ENCODE assay signal across 13 cellular contexts in the genomic region with DNA sequence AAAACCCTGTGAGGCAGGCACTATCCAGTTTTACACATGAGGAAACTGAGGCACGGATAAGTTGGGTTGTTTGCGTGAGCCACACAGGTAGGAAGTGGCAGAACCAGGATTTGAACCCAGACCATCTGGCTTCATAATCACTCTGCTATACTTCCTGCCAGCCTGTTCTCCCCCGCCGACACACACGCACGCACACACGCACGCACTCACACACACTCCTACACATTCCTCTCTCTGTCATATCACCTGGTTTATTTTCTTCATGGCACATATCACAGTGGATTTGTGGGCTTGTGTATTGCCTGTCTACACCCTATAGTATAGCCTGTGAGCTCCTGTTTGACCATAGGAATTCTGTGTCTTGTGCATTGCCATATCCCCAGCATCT.
DNase-seq lines count a peak whose midpoint lies in the region; ATAC-seq and TF ChIP-seq lines count a peak whose summit lies in the region.
"Had no signal": no experiment of that assay in that cellular context is flagged by ENCODE, and none has a peak within 500 bp of the region (broad histone marks: within the 10 kb centered on the region; RNA-seq: fewer than 3 reads in every experiment).

No MANE protein-coding gene starts in this region.

- POLR2A ChIA-PET in activated CD8-positive, alpha-beta T cell treated with anti-CD3 and anti-CD28 coated beads for 36 hours (lab: Charles Lee), result interaction anchor here (2.7 kb wide), 1 partner anchor 34 kb away, joined by 9 read pairs; no protein-coding TSS in a partner anchor

- peaks cover 3% of the 10 kb centered on the region for H3K36me3 ChIP-seq in brain microvascular endothelial cell (replicated peaks)
- H3K36me3 ChIP-seq: transverse colon had no signal

- intact Hi-C loops in activated CD8-positive, alpha-beta T cell treated with anti-CD3 and anti-CD28 coated beads for 36 hours (cut with micrococcal nuclease), result loop anchor here (10.0 kb wide), 1 partner anchor 142 kb away; the partner anchor contains the start of genes SIPA1L3 and WDR87

- TF ChIP-seq CTCF in activated CD8-positive, alpha-beta T cell treated with anti-CD3 and anti-CD28 coated beads for 36 hours (IDR thresholded peaks at IDR 0.05), result no peak
- no peak for TF ChIP-seq CTCF in brain microvascular endothelial cell (IDR thresholded peaks at IDR 0.05; ENCODE audit: low read depth, low read length, missing control alignments)

- ATAC-seq in activated CD8-positive, alpha-beta T cell treated with anti-CD3 and anti-CD28 coated beads for 36 hours, result no peak
- no peak for ATAC-seq in memory B cell (ENCODE audit: low read depth)

- no peaks in the 10 kb centered on the region for H3K27me3 ChIP-seq in brain microvascular endothelial cell (replicated peaks)
- H3K27me3 ChIP-seq: transverse colon had no signal

- DNase-seq in stimulated activated CD4-positive, alpha-beta T cell treated with anti-CD3 and anti-CD28 coated beads, Interleukin-15, amount 100 ng/mL, for 24 hours, result peak; percentile 47
- DNase-seq in stimulated activated CD4-positive, alpha-beta T cell treated with anti-CD3 and anti-CD28 coated beads, Interleukin-12 subunit alpha, Interleukin-12 subunit beta, amount 100 ng/mL, for 4 hours, result no peak
- peak; percentile 71 for DNase-seq in activated CD8-positive, alpha-beta T cell treated with anti-CD3 and anti-CD28 coated beads for 36 hours
- DNase-seq in memory B cell (ENCODE audit: low spot score in 2 of 2) (no peak), ureter (ENCODE audit: low spot score) (no peak), brain microvascular endothelial cell (no peak), KBM-7 (no peak), COLO668 (lab: John Stamatoyannopoulos, UW; ENCODE audit: unreplicated experiment) (no peak)
- DNase-seq: cerebellar nuclear complex, GDM1, IMR-90, NCI-H187 had no signal

- CTCF ChIA-PET in activated CD8-positive, alpha-beta T cell treated with anti-CD3 and anti-CD28 coated beads for 36 hours (lab: Charles Lee), result interaction anchor here (0.6 kb wide), 1 partner anchor 141 kb away, joined by 3 read pairs; no protein-coding TSS in a partner anchor

- H3K4me1 Mint-ChIP-seq in activated CD8-positive, alpha-beta T cell treated with anti-CD3 and anti-CD28 coated beads for 36 hours (ENCODE audit: low read depth), result peaks cover 49% of the 10 kb centered on the region
- H3K4me1 Mint-ChIP-seq in memory B cell, result peaks cover 56% of the 10 kb centered on the region

- H3K9me3 Mint-ChIP-seq in activated CD8-positive, alpha-beta T cell treated with anti-CD3 and anti-CD28 coated beads for 36 hours, result no peaks in the 10 kb centered on the region
- no peaks in the 10 kb centered on the region for H3K9me3 Mint-ChIP-seq in memory B cell

- H3K27ac ChIP-seq in brain microvascular endothelial cell, result no peak overlapping the region

- H3K36me3 Mint-ChIP-seq in activated CD8-positive, alpha-beta T cell treated with anti-CD3 and anti-CD28 coated beads for 36 hours (ENCODE audit: low read depth), result no peaks in the 10 kb centered on the region
- peaks cover 5% of the 10 kb centered on the region for H3K36me3 Mint-ChIP-seq in memory B cell

- H3K4me3 ChIP-seq in brain microvascular endothelial cell (ENCODE audit: low read depth, low read length), result no peak overlapping the region
- H3K4me3 ChIP-seq: transverse colon had no signal

- in situ Hi-C loops in brain microvascular endothelial cell (cut with HindIII; ENCODE audit: low pct_ligation_motif_present, low sequenced_read_pairs), result no loop called here
- in situ Hi-C loops in KBM-7 (cut with MboI; ENCODE audit: low pct_unique_long_range_greater_than_20kb, low sequenced_read_pairs), result no loop called here

- H3K4me3 Mint-ChIP-seq in activated CD8-positive, alpha-beta T cell treated with anti-CD3 and anti-CD28 coated beads for 36 hours, result no peak overlapping the region
- peak overlapping the region; percentile 65 for H3K4me3 Mint-ChIP-seq in memory B cell

- H3K27me3 Mint-ChIP-seq in activated CD8-positive, alpha-beta T cell treated with anti-CD3 and anti-CD28 coated beads for 36 hours, result no peaks in the 10 kb centered on the region
- H3K27me3 Mint-ChIP-seq in memory B cell, result no peaks in the 10 kb centered on the region

- peak overlapping the region; percentile 97 for H3K27ac Mint-ChIP-seq in activated CD8-positive, alpha-beta T cell treated with anti-CD3 and anti-CD28 coated beads for 36 hours
- peak overlapping the region; percentile 96 for H3K27ac Mint-ChIP-seq in memory B cell

Comparison
In these comparisons a context has a peak if more than half of its experiments do, and no peak if none do; other contexts are left out.
1. DNase-seq: peak in stimulated activated CD4-positive, alpha-beta T cell treated with anti-CD3 and anti-CD28 coated beads, Interleukin-15, amount 100 ng/mL, for 24 hours (single experiment) and activated CD8-positive, alpha-beta T cell treated with anti-CD3 and anti-CD28 coated beads for 36 hours (single experiment); none in stimulated activated CD4-positive, alpha-beta T cell treated with anti-CD3 and anti-CD28 coated beads, Interleukin-12 subunit alpha, Interleukin-12 subunit beta, amount 100 ng/mL, for 4 hours (single experiment), memory B cell (0 of 2), ureter (single experiment), brain microvascular endothelial cell (single experiment), KBM-7 (single experiment) and COLO668 (single experiment).